8 cellular contexts compared by ENCODE assay signal in genomic region chr14:77099425-77100167, GRCh38. TPM values are rescaled to one million over a fixed set of nuclear protein-coding genes. Genes with fewer than 3 reads are reported as not detected.
DNase-seq lines count a peak whose midpoint lies in the region; ATAC-seq lines count a peak whose summit lies in the region.

No MANE protein-coding gene starts in this region.

- no peaks in the 10 kb centered on the region for H3K9me3 ChIP-seq in CD8-positive, alpha-beta memory T cell (ENCODE audit: low read length)
- no peaks in the 10 kb centered on the region for H3K9me3 ChIP-seq in iPS-15b (ENCODE audit: control insufficient read depth, insufficient read depth, low read length)

- H3K27me3 ChIP-seq in CD8-positive, alpha-beta memory T cell (ENCODE audit: insufficient read depth, low read length, poor library complexity, severe bottlenecking), result no peaks in the 10 kb centered on the region
- no peaks in the 10 kb centered on the region for H3K27me3 ChIP-seq in iPS-15b (ENCODE audit: control insufficient read depth, insufficient read depth, low read length)

- peak overlapping the region; percentile 90 for H3K9ac ChIP-seq in iPS-15b (ENCODE audit: low read depth, low read length)

- peak overlapping the region; percentile 58 to 98 (median 95) for H3K27ac Mint-ChIP-seq in CD8-positive, alpha-beta memory T cell
- H3K27ac Mint-ChIP-seq in activated T-helper 17 cell treated with anti-CD3 and anti-CD28 coated beads, Interleukin-2, amount 50 U/mL, for 72 hours, result peak overlapping the region; percentile 93
- peak overlapping the region; percentile 99 for H3K27ac Mint-ChIP-seq in stimulated activated memory B cell treated with anti-CD40 and anti-IgM and Interleukin-4, amounts not matched to agents 10 μg/mL and 1 μg/mL and 100 μg/mL, for 72 hours

- no peaks in the 10 kb centered on the region for H3K27me3 Mint-ChIP-seq in CD8-positive, alpha-beta memory T cell
- H3K27me3 Mint-ChIP-seq in activated T-helper 17 cell treated with anti-CD3 and anti-CD28 coated beads, Interleukin-2, amount 50 U/mL, for 72 hours, result no peaks in the 10 kb centered on the region
- no peaks in the 10 kb centered on the region for H3K27me3 Mint-ChIP-seq in stimulated activated memory B cell treated with anti-CD40 and anti-IgM and Interleukin-4, amounts not matched to agents 10 μg/mL and 1 μg/mL and 100 μg/mL, for 72 hours

- H3K36me3 ChIP-seq in CD8-positive, alpha-beta memory T cell (ENCODE audit: insufficient read depth, low read length), result no peaks in the 10 kb centered on the region
- H3K36me3 ChIP-seq in iPS-15b (ENCODE audit: control insufficient read depth, insufficient read depth, low read length), result no peaks in the 10 kb centered on the region

- peaks cover 20% of the 10 kb centered on the region for H3K4me1 ChIP-seq in CD8-positive, alpha-beta memory T cell (ENCODE audit: insufficient read depth, low read length)
- peaks cover 14% of the 10 kb centered on the region for H3K4me1 ChIP-seq in iPS-15b (ENCODE audit: control insufficient read depth, insufficient read depth, low read length)

- H3K4me3 ChIP-seq in CD8-positive, alpha-beta memory T cell (ENCODE audit: low read length), result no peak overlapping the region
- peak overlapping the region; percentile 96 for H3K4me3 ChIP-seq in iPS-15b (ENCODE audit: low read depth, low read length)

- POLR2A ChIA-PET in CD8-positive, alpha-beta memory T cell (lab: Charles Lee), result interaction anchor here (0.6 to 2.5 kb wide), 6 partner anchors 21 to 222 kb away, joined by 3 to 13 read pairs (median 6); partner anchors contain the start of gene GSTZ1

- no peak for DNase-seq in CD8-positive, alpha-beta memory T cell
- DNase-seq in Kasumi-1 (lab: John Stamatoyannopoulos, UW), result peak; percentile 71 to 72
- no peak for DNase-seq in D341Med (ENCODE audit: low spot score)

- H3K4me3 Mint-ChIP-seq in CD8-positive, alpha-beta memory T cell, result peak overlapping the region; percentile 88 to 100 (median 92)
- peak overlapping the region; percentile 89 for H3K4me3 Mint-ChIP-seq in activated T-helper 17 cell treated with anti-CD3 and anti-CD28 coated beads, Interleukin-2, amount 50 U/mL, for 72 hours
- H3K4me3 Mint-ChIP-seq in stimulated activated memory B cell treated with anti-CD40 and anti-IgM and Interleukin-4, amounts not matched to agents 10 μg/mL and 1 μg/mL and 100 μg/mL, for 72 hours, result peak overlapping the region; percentile 99

- H3K27ac ChIP-seq in CD8-positive, alpha-beta memory T cell (ENCODE audit: low read depth, low read length), result no peak overlapping the region

- H3K36me3 Mint-ChIP-seq in CD8-positive, alpha-beta memory T cell, result peaks cover 0 to 16% (median 3%) of the 10 kb centered on the region in 3 donors
- H3K36me3 Mint-ChIP-seq in activated T-helper 17 cell treated with anti-CD3 and anti-CD28 coated beads, Interleukin-2, amount 50 U/mL, for 72 hours (ENCODE audit: low read depth), result no peaks in the 10 kb centered on the region
- H3K36me3 Mint-ChIP-seq in stimulated activated memory B cell treated with anti-CD40 and anti-IgM and Interleukin-4, amounts not matched to agents 10 μg/mL and 1 μg/mL and 100 μg/mL, for 72 hours, result peaks cover 7% of the 10 kb centered on the region

- no peak for ATAC-seq in activated T-helper 17 cell treated with anti-CD3 and anti-CD28 coated beads, Interleukin-2, amount 50 U/mL, for 72 hours (replicated peaks)
- no peak for ATAC-seq in stimulated activated memory B cell treated with anti-CD40 and anti-IgM and Interleukin-4, amounts not matched to agents 10 μg/mL and 1 μg/mL and 100 μg/mL, for 72 hours
- ATAC-seq in HG03039 (IDR thresholded peaks at IDR 0.05; ENCODE audit: unreplicated experiment), result no peak
- no peak for ATAC-seq in GM19463 (IDR thresholded peaks at IDR 0.05; ENCODE audit: unreplicated experiment)

- peaks cover 26 to 64% (median 47%) of the 10 kb centered on the region in 3 donors for H3K4me1 Mint-ChIP-seq in CD8-positive, alpha-beta memory T cell
- H3K4me1 Mint-ChIP-seq in activated T-helper 17 cell treated with anti-CD3 and anti-CD28 coated beads, Interleukin-2, amount 50 U/mL, for 72 hours, result peaks cover 29% of the 10 kb centered on the region
- peaks cover 77% of the 10 kb centered on the region for H3K4me1 Mint-ChIP-seq in stimulated activated memory B cell treated with anti-CD40 and anti-IgM and Interleukin-4, amounts not matched to agents 10 μg/mL and 1 μg/mL and 100 μg/mL, for 72 hours

- no peaks in the 10 kb centered on the region for H3K9me3 Mint-ChIP-seq in CD8-positive, alpha-beta memory T cell
- H3K9me3 Mint-ChIP-seq in activated T-helper 17 cell treated with anti-CD3 and anti-CD28 coated beads, Interleukin-2, amount 50 U/mL, for 72 hours, result no peaks in the 10 kb centered on the region
- no peaks in the 10 kb centered on the region for H3K9me3 Mint-ChIP-seq in stimulated activated memory B cell treated with anti-CD40 and anti-IgM and Interleukin-4, amounts not matched to agents 10 μg/mL and 1 μg/mL and 100 μg/mL, for 72 hours

- CTCF ChIA-PET in CD8-positive, alpha-beta memory T cell (lab: Charles Lee), result interaction anchor here (1.0 to 3.6 kb wide), 6 partner anchors 9 to 227 kb away, joined by 4 to 16 read pairs (median 6); no protein-coding TSS in a partner anchor

RNA-seq across cellular contexts. Expression of gene CIPC, which starts 1.5 kb away (rescaled TPM):
- 10 to 100 TPM; 10.5 to 12.7 TPM for total RNA-seq in CD8-positive, alpha-beta memory T cell
- polyA plus RNA-seq in CD8-positive, alpha-beta memory T cell, result 6.2 TPM
- 10 to 100 TPM in 1 of 2 donors, 1 to 10 TPM in 1; 8.5 to 11.8 TPM for total RNA-seq in activated T-helper 17 cell treated with anti-CD3 and anti-CD28 coated beads, Interleukin-2, amount 50 U/mL, for 72 hours

RNA-seq across cellular contexts. Expression of gene ZDHHC22, which starts 42.0 kb away (rescaled TPM):
- total RNA-seq in CD8-positive, alpha-beta memory T cell, result not detected
- polyA plus RNA-seq in CD8-positive, alpha-beta memory T cell, result not detected
- not detected for total RNA-seq in activated T-helper 17 cell treated with anti-CD3 and anti-CD28 coated beads, Interleukin-2, amount 50 U/mL, for 72 hours

Comparison
In these comparisons a context has a peak if more than half of its experiments do, and no peak if none do; other contexts are left out.
1. DNase-seq: peak in Kasumi-1 (2 of 2); none in CD8-positive, alpha-beta memory T cell (0 of 5) and D341Med (single experiment).
2. Peak in every context shown above with its lines, with median percentiles within 50 percentile points of each other: H3K27ac Mint-ChIP-seq and H3K4me3 Mint-ChIP-seq.